In genomic region chr19:18283338-18283737, GRCh38 we compare ENCODE assay signal across 9 cellular contexts. TPM values are rescaled to one million over a fixed set of nuclear protein-coding genes. Genes with fewer than 3 reads are reported as not detected.
DNase-seq lines count a peak whose midpoint lies in the region; ATAC-seq and TF ChIP-seq lines count a peak whose summit lies in the region.
"Had no signal": no experiment of that assay in that cellular context is flagged by ENCODE, and none has a peak within 500 bp of the region (broad histone marks: within the 10 kb centered on the region; RNA-seq: fewer than 3 reads in every experiment).

No MANE protein-coding gene starts in this region.

- ATAC-seq in activated T-cell treated with anti-CD3 and anti-CD28 coated beads, Interleukin-2, amount 50 U/mL, for 72 hours (replicated peaks in 1 of 2) = no peak
- ATAC-seq in thoracic aorta (ENCODE audit: insufficient number of reproducible peaks, low FRiP score, low read depth) = no peak
- no peak for ATAC-seq in GM19467 (IDR thresholded peaks at IDR 0.05; ENCODE audit: unreplicated experiment)
- ATAC-seq in omental fat pad (ENCODE audit: low FRiP score) = no peak

- peaks cover 64% of the 10 kb centered on the region for H3K4me1 Mint-ChIP-seq in activated T-cell treated with anti-CD3 and anti-CD28 coated beads, Interleukin-2, amount 50 U/mL, for 72 hours (ENCODE audit: low read depth)

- H3K9me3 ChIP-seq in adipocyte (ENCODE audit: control insufficient read depth, low read length) (no peaks in the 10 kb centered on the region), mucosa of stomach (ENCODE audit: control insufficient read depth, low read length) (no peaks in the 10 kb centered on the region), thoracic aorta (no peaks in the 10 kb centered on the region)

- H3K36me3 ChIP-seq in adipocyte (ENCODE audit: control insufficient read depth, insufficient read depth, low read length, severe bottlenecking) (no peaks in the 10 kb centered on the region), mucosa of stomach (ENCODE audit: control insufficient read depth, insufficient read depth, low read length) (peaks cover 7% of the 10 kb centered on the region), thoracic aorta (peaks cover 7% of the 10 kb centered on the region)

- H3K9me3 Mint-ChIP-seq in activated T-cell treated with anti-CD3 and anti-CD28 coated beads, Interleukin-2, amount 50 U/mL, for 72 hours = peaks cover 0 to 1% of the 10 kb centered on the region in 2 donors

- TF ChIP-seq CTCF in thoracic aorta (IDR thresholded peaks at IDR 0.05) (no peak), omental fat pad (IDR thresholded peaks at IDR 0.05) (no peak)

- H3K27ac Mint-ChIP-seq in activated T-cell treated with anti-CD3 and anti-CD28 coated beads, Interleukin-2, amount 50 U/mL, for 72 hours = peak overlapping the region; percentile 51

- H3K4me3 ChIP-seq in adipocyte (ENCODE audit: low read length) (no peak overlapping the region), mucosa of stomach (ENCODE audit: low read length) (no peak overlapping the region), thoracic aorta (no peak overlapping the region)

- H3K4me1 ChIP-seq in adipocyte (ENCODE audit: control insufficient read depth, insufficient read depth, low read length) (peaks cover 22% of the 10 kb centered on the region), mucosa of stomach (ENCODE audit: control insufficient read depth, insufficient read depth, low read length) (peaks cover 22% of the 10 kb centered on the region), thoracic aorta (ENCODE audit: control insufficient read depth in 1 of 2, low read depth in 2 of 2) (peaks cover 17 to 30% of the 10 kb centered on the region in 2 donors)

- peak overlapping the region; percentile 99 for H3K27ac ChIP-seq in thoracic aorta

- H3K9ac ChIP-seq in adipocyte (ENCODE audit: low read length) (peak overlapping the region; percentile 37), mucosa of stomach (ENCODE audit: low read length) (peak overlapping the region; percentile 17)

- no peak for DNase-seq in activated T-cell treated with anti-CD3 and anti-CD28 coated beads, Interleukin-2, amount 50 U/mL, for 72 hours
- no peak for DNase-seq in activated T-cell treated with anti-CD3 and anti-CD28 coated beads, Interleukin-2, amount 50 U/mL, for 48 hours
- DNase-seq in adipocyte (ENCODE audit: low read depth) = no peak
- no peak for DNase-seq in thoracic aorta (ENCODE audit: low spot score)
- DNase-seq in NCI-H2081 (lab: John Stamatoyannopoulos, UW) = no peak
- no peak for DNase-seq in omental fat pad (ENCODE audit: low spot score)
- DNase-seq: posterior cingulate gyrus had no signal

- peak overlapping the region; percentile 34 to 92 for H3K4me3 Mint-ChIP-seq in activated T-cell treated with anti-CD3 and anti-CD28 coated beads, Interleukin-2, amount 50 U/mL, for 72 hours

- H3K27me3 Mint-ChIP-seq in activated T-cell treated with anti-CD3 and anti-CD28 coated beads, Interleukin-2, amount 50 U/mL, for 72 hours (ENCODE audit: low read depth) = no peaks in the 10 kb centered on the region

- peaks cover 18 to 21% of the 10 kb centered on the region in 2 donors for H3K36me3 Mint-ChIP-seq in activated T-cell treated with anti-CD3 and anti-CD28 coated beads, Interleukin-2, amount 50 U/mL, for 72 hours (ENCODE audit: insufficient read depth in 2 of 2)

- no peaks in the 10 kb centered on the region for H3K27me3 ChIP-seq in adipocyte (replicated peaks; ENCODE audit: control insufficient read depth, insufficient read depth, low read length)
- H3K27me3 ChIP-seq in mucosa of stomach (ENCODE audit: control insufficient read depth, insufficient read depth, low read length) = no peaks in the 10 kb centered on the region
- no peaks in the 10 kb centered on the region for H3K27me3 ChIP-seq in thoracic aorta (replicated peaks; ENCODE audit: insufficient read depth)

RNA-seq across cellular contexts. Expression of gene JUND, which starts 1.9 kb away (rescaled TPM):
- total RNA-seq in activated T-cell treated with anti-CD3 and anti-CD28 coated beads, Interleukin-2, amount 50 U/mL, for 72 hours = 100 to 1,000 TPM; 197 to 235 TPM
- total RNA-seq in thoracic aorta (100 to 1,000 TPM; 643 to 922 TPM), omental fat pad (100 to 1,000 TPM; 398 to 859 (median 623) TPM)

RNA-seq across cellular contexts. Expression of gene IQCN, which starts 9.1 kb away (rescaled TPM):
- total RNA-seq in activated T-cell treated with anti-CD3 and anti-CD28 coated beads, Interleukin-2, amount 50 U/mL, for 72 hours = 1 to 10 TPM; 2.2 to 2.8 TPM
- total RNA-seq in thoracic aorta = 10 to 100 TPM in 1 of 2 donors, 1 to 10 TPM in 1; 8.7 to 29.2 TPM
- 10 to 100 TPM in 2 of 4 donors, 1 to 10 TPM in 2; 1.7 to 15.9 (median 7.4) TPM for total RNA-seq in omental fat pad

RNA-seq across cellular contexts. Expression of gene LSM4, which starts 39.5 kb away (rescaled TPM):
- total RNA-seq in activated T-cell treated with anti-CD3 and anti-CD28 coated beads, Interleukin-2, amount 50 U/mL, for 72 hours = 100 to 1,000 TPM; 178 to 250 TPM
- total RNA-seq in thoracic aorta = 10 to 100 TPM; 74.8 to 90.2 TPM
- total RNA-seq in omental fat pad = 100 to 1,000 TPM in 1 of 4 donors, 10 to 100 TPM in 3; 58.6 to 140 (median 93.1) TPM

RNA-seq across cellular contexts. Expression of gene PGPEP1, which starts 57.1 kb away (rescaled TPM):
- total RNA-seq in activated T-cell treated with anti-CD3 and anti-CD28 coated beads, Interleukin-2, amount 50 U/mL, for 72 hours = 10 to 100 TPM; 55.5 to 58.0 TPM
- 10 to 100 TPM; 23.7 TPM for total RNA-seq in thoracic aorta
- 10 to 100 TPM; 15.6 to 25.2 (median 18.0) TPM for total RNA-seq in omental fat pad

RNA-seq across cellular contexts. Expression of gene PDE4C, which starts 57.1 kb away (rescaled TPM):
- under 1 TPM in 1 of 2 donors, not detected in 1; 0.10 TPM for total RNA-seq in activated T-cell treated with anti-CD3 and anti-CD28 coated beads, Interleukin-2, amount 50 U/mL, for 72 hours
- total RNA-seq in thoracic aorta (under 1 TPM; 0.41 to 0.42 TPM), omental fat pad (1 to 10 TPM in 1 of 4 donors, under 1 TPM in 2, not detected in 1; 0.12 to 1.5 (median 0.63) TPM)
